Comparison of ENCODE assay signal across 11 cellular contexts in genomic region chr11:129694538-129694937, GRCh38.
A peak's percentile ranks its signal among the peaks of the same experiment; 100 is the strongest.
DNase-seq lines count a peak whose midpoint lies in the region; ATAC-seq, FAIRE-seq and TF ChIP-seq lines count a peak whose summit lies in the region.
"Had no signal": no experiment of that assay in that cellular context is flagged by ENCODE, and none has a peak within 500 bp of the region (broad histone marks: within the 10 kb centered on the region; RNA-seq: fewer than 3 reads in every experiment).

No MANE protein-coding gene starts in this region.

- no peak overlapping the region for H3K4me3 Mint-ChIP-seq in activated CD4-positive, alpha-beta T cell treated with anti-CD3 and anti-CD28 coated beads for 36 hours
- H3K4me3 Mint-ChIP-seq: activated naive CD8-positive, alpha-beta T cell; dendritic cell treated with granulocyte-macrophage colony-stimulating factor and Interleukin-4, amounts not matched to agents 40 ng/mL and 50 ng/mL, for 4 days had no signal

- TF ChIP-seq CTCF in mucosa of descending colon (IDR thresholded peaks at IDR 0.05) (no peak), suprapubic skin (IDR thresholded peaks at IDR 0.05) (no peak), thyroid gland (IDR thresholded peaks at IDR 0.05) (no peak)

- TF ChIP-seq POLR2A in H54 (IDR thresholded peaks at IDR 0.05; ENCODE audit: low read depth, low read length) (no peak), suprapubic skin (IDR thresholded peaks at IDR 0.05) (no peak), thyroid gland (IDR thresholded peaks at IDR 0.05) (no peak)

- no peaks in the 10 kb centered on the region for H3K36me3 Mint-ChIP-seq in activated CD4-positive, alpha-beta T cell treated with anti-CD3 and anti-CD28 coated beads for 36 hours (ENCODE audit: low read depth)
- H3K36me3 Mint-ChIP-seq: activated naive CD8-positive, alpha-beta T cell had no signal

- H3K36me3 ChIP-seq in mucosa of descending colon (ENCODE audit: low read depth) (no peaks in the 10 kb centered on the region), suprapubic skin (no peaks in the 10 kb centered on the region), thyroid gland (no peaks in the 10 kb centered on the region)

- H3K9me3 ChIP-seq in mucosa of descending colon: no peaks in the 10 kb centered on the region
- H3K9me3 ChIP-seq in suprapubic skin: no peaks in the 10 kb centered on the region
- no peaks in the 10 kb centered on the region for H3K9me3 ChIP-seq in thyroid gland

- POLR2A ChIA-PET in activated CD4-positive, alpha-beta T cell treated with anti-CD3 and anti-CD28 coated beads for 36 hours (lab: Charles Lee): interaction anchor here (0.8 kb wide), 1 partner anchor 49 kb away, joined by 3 read pairs; no protein-coding TSS in a partner anchor

- H3K27ac Mint-ChIP-seq in activated CD4-positive, alpha-beta T cell treated with anti-CD3 and anti-CD28 coated beads for 36 hours: no peak overlapping the region
- H3K27ac Mint-ChIP-seq: activated naive CD8-positive, alpha-beta T cell; dendritic cell treated with granulocyte-macrophage colony-stimulating factor and Interleukin-4, amounts not matched to agents 40 ng/mL and 50 ng/mL, for 4 days had no signal

- peaks cover 6% of the 10 kb centered on the region for H3K27me3 Mint-ChIP-seq in activated CD4-positive, alpha-beta T cell treated with anti-CD3 and anti-CD28 coated beads for 36 hours
- H3K27me3 Mint-ChIP-seq: activated naive CD8-positive, alpha-beta T cell had no signal

- WGBS in suprapubic skin: 72% methylated on average over 2 of the region's 10 CpGs
- 78 to 85% methylated on average over 9 to 10 of the region's 10 CpGs for WGBS in thyroid gland, 2 donors

- no peak for TF ChIP-seq EP300 in suprapubic skin (IDR thresholded peaks at IDR 0.05)

- DNase-seq in activated CD4-positive, alpha-beta T cell treated with anti-CD3 and anti-CD28 coated beads for 36 hours: peak; percentile 46
- DNase-seq in activated CD4-positive, alpha-beta T cell treated with anti-CD3 and anti-CD28 coated beads, Interleukin-2, amount 50 U/mL, for 4 hours: no peak
- peak; percentile 8 for DNase-seq in H54 (ENCODE audit: insufficient read length, low spot score)
- peak; percentile 20 for DNase-seq in SW480 (ENCODE audit: low spot score)
- peak in 2 of 3 donors; percentile 30 to 54 for DNase-seq in mucosa of descending colon
- no peak for DNase-seq in suprapubic skin (ENCODE audit: low spot score in 2 of 2)
- no peak for DNase-seq in thyroid gland
- DNase-seq in HCEC 1CT: no peak
- DNase-seq: KG1 had no signal

- H3K4me3 ChIP-seq in mucosa of descending colon (no peak overlapping the region), suprapubic skin (no peak overlapping the region), thyroid gland (replicated peaks in 1 of 3) (no peak overlapping the region)

- no peak for FAIRE-seq in H54 (lab: Jason Lieb, UNC)

- CTCF ChIA-PET in activated CD4-positive, alpha-beta T cell treated with anti-CD3 and anti-CD28 coated beads for 36 hours (lab: Charles Lee): interaction anchor here (0.6 to 2.3 kb wide), 9 partner anchors 14 to 960 kb away, joined by 3 to 14 read pairs (median 3); partner anchors contain the start of gene BARX2

- no peak overlapping the region for H3K27ac ChIP-seq in suprapubic skin
- no peak overlapping the region for H3K27ac ChIP-seq in thyroid gland

- intact Hi-C loops in activated CD4-positive, alpha-beta T cell treated with anti-CD3 and anti-CD28 coated beads for 36 hours (cut with DNase I, micrococcal nuclease): no loop called here
- intact Hi-C loops in mucosa of descending colon (cut with DNase I, micrococcal nuclease) (loop anchor here in 1 of 2 donors (10.0 kb wide), 1 partner anchor 330 kb away; no protein-coding TSS in a partner anchor), thyroid gland (cut with DNase I) (loop anchor here (10.0 kb wide), 1 partner anchor 330 kb away; no protein-coding TSS in a partner anchor)

- no peak for ATAC-seq in activated CD4-positive, alpha-beta T cell treated with anti-CD3 and anti-CD28 coated beads for 36 hours
- ATAC-seq in mucosa of descending colon: peak; percentile 35

- no peaks in the 10 kb centered on the region for H3K9me3 Mint-ChIP-seq in activated CD4-positive, alpha-beta T cell treated with anti-CD3 and anti-CD28 coated beads for 36 hours (ENCODE audit: low read depth)
- H3K9me3 Mint-ChIP-seq: dendritic cell treated with granulocyte-macrophage colony-stimulating factor and Interleukin-4, amounts not matched to agents 40 ng/mL and 50 ng/mL, for 4 days had no signal

- H3K4me1 ChIP-seq in mucosa of descending colon (ENCODE audit: low read depth): no peaks in the 10 kb centered on the region
- peaks cover 11% of the 10 kb centered on the region for H3K4me1 ChIP-seq in suprapubic skin
- no peaks in the 10 kb centered on the region for H3K4me1 ChIP-seq in thyroid gland

- H3K27me3 ChIP-seq in suprapubic skin (peaks cover 3% of the 10 kb centered on the region), thyroid gland (no peaks in the 10 kb centered on the region)

- peaks cover 5% of the 10 kb centered on the region for H3K4me1 Mint-ChIP-seq in activated CD4-positive, alpha-beta T cell treated with anti-CD3 and anti-CD28 coated beads for 36 hours

Comparison
In these comparisons a context has a peak if more than half of its experiments do, and no peak if none do; other contexts are left out.
1. DNase-seq: peak in activated CD4-positive, alpha-beta T cell treated with anti-CD3 and anti-CD28 coated beads for 36 hours (single experiment), H54 (single experiment), SW480 (single experiment) and mucosa of descending colon (2 of 3); none in activated CD4-positive, alpha-beta T cell treated with anti-CD3 and anti-CD28 coated beads, Interleukin-2, amount 50 U/mL, for 4 hours (0 of 2), suprapubic skin (0 of 2), thyroid gland (0 of 2) and HCEC 1CT (single experiment).